ENCODE assay signal across 8 cellular contexts in genomic region chr10:7687228-7687907, GRCh38. TPM values are rescaled to one million over a fixed set of nuclear protein-coding genes. Genes with fewer than 3 reads are reported as not detected.
DNase-seq lines count a peak whose midpoint lies in the region; ATAC-seq lines count a peak whose summit lies in the region.

No MANE protein-coding gene starts in this region.

- no peak overlapping the region for H3K27ac Mint-ChIP-seq in activated naive CD8-positive, alpha-beta T cell treated with anti-CD3 and anti-CD28 coated beads, Interleukin-2, amount 10 ng/mL, durations not matched to agents 7 days and 5 days

- POLR2A ChIA-PET in activated naive CD8-positive, alpha-beta T cell treated with anti-CD3 and anti-CD28 coated beads, Interleukin-2, amount 10 ng/mL, durations not matched to agents 7 days and 5 days (lab: Charles Lee), result interaction anchor here (1.2 kb wide), 1 partner anchor 162 kb away, joined by 3 read pairs; no protein-coding TSS in a partner anchor

- H3K36me3 Mint-ChIP-seq in activated naive CD8-positive, alpha-beta T cell treated with anti-CD3 and anti-CD28 coated beads, Interleukin-2, amount 10 ng/mL, durations not matched to agents 7 days and 5 days, result no peaks in the 10 kb centered on the region

- no peak overlapping the region for H3K4me3 Mint-ChIP-seq in activated naive CD8-positive, alpha-beta T cell treated with anti-CD3 and anti-CD28 coated beads, Interleukin-2, amount 10 ng/mL, durations not matched to agents 7 days and 5 days

- ATAC-seq in GM18498 (IDR thresholded peaks at IDR 0.05; ENCODE audit: unreplicated experiment), result peak; percentile 97
- ATAC-seq in HG02840 (IDR thresholded peaks at IDR 0.05; ENCODE audit: low FRiP score, unreplicated experiment), result peak; percentile 82
- peak; percentile 94 for ATAC-seq in activated naive CD8-positive, alpha-beta T cell treated with anti-CD3 and anti-CD28 coated beads, Interleukin-2, amount 10 ng/mL, durations not matched to agents 7 days and 5 days (ENCODE audit: low read depth)

- DNase-seq in NCI-H1417 treated with DMSO at 0.1 percent for 48 hours (lab: John Stamatoyannopoulos, UW) (peak; percentile 39), SW480 (ENCODE audit: low spot score) (peak; percentile 96), cardiac septum (ENCODE audit: low spot score) (peak; percentile 85), putamen (ENCODE audit: low spot score) (peak; percentile 80), OCI-M2 (lab: John Stamatoyannopoulos, UW; ENCODE audit: unreplicated experiment) (no peak)
- peak; percentile 61 for DNase-seq in activated naive CD8-positive, alpha-beta T cell treated with anti-CD3 and anti-CD28 coated beads, Interleukin-2, amount 10 ng/mL, durations not matched to agents 7 days and 5 days

- H3K4me1 Mint-ChIP-seq in activated naive CD8-positive, alpha-beta T cell treated with anti-CD3 and anti-CD28 coated beads, Interleukin-2, amount 10 ng/mL, durations not matched to agents 7 days and 5 days, result peaks cover 3% of the 10 kb centered on the region

- intact Hi-C loops in cardiac septum (cut with DNase I), result loop anchor here (1.0 kb wide), 1 partner anchor 162 kb away; no protein-coding TSS in a partner anchor

- H3K9me3 Mint-ChIP-seq in activated naive CD8-positive, alpha-beta T cell treated with anti-CD3 and anti-CD28 coated beads, Interleukin-2, amount 10 ng/mL, durations not matched to agents 7 days and 5 days, result peaks cover 12% of the 10 kb centered on the region

- H3K27me3 Mint-ChIP-seq in activated naive CD8-positive, alpha-beta T cell treated with anti-CD3 and anti-CD28 coated beads, Interleukin-2, amount 10 ng/mL, durations not matched to agents 7 days and 5 days, result peaks cover 11% of the 10 kb centered on the region

RNA-seq across cellular contexts. Expression of gene ITIH2, which starts 15.7 kb away (rescaled TPM):
- total RNA-seq in activated naive CD8-positive, alpha-beta T cell treated with anti-CD3 and anti-CD28 coated beads, Interleukin-2, amount 10 ng/mL, durations not matched to agents 7 days and 5 days, result not detected
- total RNA-seq in cardiac septum, result not detected

RNA-seq across cellular contexts. Expression of gene ITIH5, which starts 20.6 kb away (rescaled TPM):
- not detected for total RNA-seq in activated naive CD8-positive, alpha-beta T cell treated with anti-CD3 and anti-CD28 coated beads, Interleukin-2, amount 10 ng/mL, durations not matched to agents 7 days and 5 days
- 8.4 TPM for total RNA-seq in cardiac septum
